In genomic region chr17:39621523-39622379, GRCh38 we compare ENCODE assay signal across 8 cellular contexts. TPM values are rescaled to one million over a fixed set of nuclear protein-coding genes. Genes with fewer than 3 reads are reported as not detected.
DNase-seq lines count a peak whose midpoint lies in the region; ATAC-seq and TF ChIP-seq lines count a peak whose summit lies in the region.

No MANE protein-coding gene starts in this region.

- H3K4me1 Mint-ChIP-seq in activated T-cell treated with anti-CD3 and anti-CD28 coated beads, Interleukin-2, amount 50 U/mL, for 24 hours (ENCODE audit: low read depth): peaks cover 39% of the 10 kb centered on the region
- peaks cover 10% of the 10 kb centered on the region for H3K4me1 Mint-ChIP-seq in nephron progenitor cell

- H3K27ac ChIP-seq in KMS-11: no peak overlapping the region
- H3K27ac ChIP-seq in Peyer's patch: peak overlapping the region in 1 of 4 donors; percentile 38
- H3K27ac ChIP-seq in esophagus squamous epithelium: peak overlapping the region in 2 of 4 donors; percentile 11 to 43

- H3K9ac ChIP-seq in KMS-11: no peak overlapping the region; the same call in 1 of the 2 replicates

- peak overlapping the region; percentile 78 for H3K4me3 Mint-ChIP-seq in activated T-cell treated with anti-CD3 and anti-CD28 coated beads, Interleukin-2, amount 50 U/mL, for 24 hours
- H3K4me3 Mint-ChIP-seq in nephron progenitor cell: no peak overlapping the region

- H3K27me3 Mint-ChIP-seq in activated T-cell treated with anti-CD3 and anti-CD28 coated beads, Interleukin-2, amount 50 U/mL, for 24 hours: peaks cover 28% of the 10 kb centered on the region
- H3K27me3 Mint-ChIP-seq in nephron progenitor cell (ENCODE audit: low read depth, poor library complexity): peaks cover 91% of the 10 kb centered on the region

- peak overlapping the region; percentile 98 for H3K27ac Mint-ChIP-seq in activated T-cell treated with anti-CD3 and anti-CD28 coated beads, Interleukin-2, amount 50 U/mL, for 24 hours
- no peak overlapping the region for H3K27ac Mint-ChIP-seq in nephron progenitor cell

- intact Hi-C loops in esophagus squamous epithelium (cut with DNase I): loop anchor here (5.0 kb wide), 1 partner anchor 136 kb away; no protein-coding TSS in a partner anchor

- ATAC-seq in GM18909 (IDR thresholded peaks at IDR 0.05; ENCODE audit: poor library complexity, unreplicated experiment): peak; percentile 61

- peak overlapping the region; percentile 62 for H2AFZ ChIP-seq in KMS-11 (ENCODE audit: low read depth)

- H3K4me3 ChIP-seq in KMS-11 (IDR thresholded peaks at IDR 0.05; ENCODE audit: insufficient read depth, low read depth, low read length): no peak overlapping the region
- peak overlapping the region in 1 of 4 donors; percentile 36 for H3K4me3 ChIP-seq in Peyer's patch
- peak overlapping the region in 1 of 4 donors; percentile 19 for H3K4me3 ChIP-seq in esophagus squamous epithelium

- H3K79me2 ChIP-seq in KMS-11 (ENCODE audit: insufficient read depth, low read depth): no peaks in the 10 kb centered on the region

- TF ChIP-seq POLR2A in Peyer's patch (IDR thresholded peaks at IDR 0.05): no peak
- no peak for TF ChIP-seq POLR2A in esophagus squamous epithelium (IDR thresholded peaks at IDR 0.05)

- peak overlapping the region; percentile 67 for H3K4me2 ChIP-seq in KMS-11

- 9% methylated on average over 11 to 15 of the region's 26 CpGs for WGBS in esophagus squamous epithelium, 2 donors

- H3K9me3 ChIP-seq in Peyer's patch: no peaks in the 10 kb centered on the region
- no peaks in the 10 kb centered on the region for H3K9me3 ChIP-seq in esophagus squamous epithelium

- peaks cover 45% of the 10 kb centered on the region for H3K4me1 ChIP-seq in KMS-11 (ENCODE audit: low read depth, poor library complexity, severe bottlenecking)
- H3K4me1 ChIP-seq in Peyer's patch: peaks cover 3 to 26% (median 11%) of the 10 kb centered on the region in 4 donors
- H3K4me1 ChIP-seq in esophagus squamous epithelium: peaks cover 37 to 67% (median 46%) of the 10 kb centered on the region in 3 donors

- no peaks in the 10 kb centered on the region for H3K36me3 Mint-ChIP-seq in activated T-cell treated with anti-CD3 and anti-CD28 coated beads, Interleukin-2, amount 50 U/mL, for 24 hours (ENCODE audit: low read depth)
- no peaks in the 10 kb centered on the region for H3K36me3 Mint-ChIP-seq in nephron progenitor cell (ENCODE audit: low read depth)

- no peaks in the 10 kb centered on the region for H3K9me3 Mint-ChIP-seq in activated T-cell treated with anti-CD3 and anti-CD28 coated beads, Interleukin-2, amount 50 U/mL, for 24 hours
- H3K9me3 Mint-ChIP-seq in nephron progenitor cell: no peaks in the 10 kb centered on the region

- DNase-seq in AG09319 (ENCODE audit: extremely low read depth, low read depth): peak; percentile 44
- peak; percentile 88 to 94 (median 92) for DNase-seq in Peyer's patch
- peak; percentile 98 for DNase-seq in activated T-cell treated with anti-CD3 and anti-CD28 coated beads, Interleukin-2, amount 50 U/mL, for 24 hours
- DNase-seq in esophagus squamous epithelium (lab: John Stamatoyannopoulos, UW): peak; percentile 55
- DNase-seq in nephron progenitor cell: peak; percentile 90
- peak; percentile 68 to 94 (median 82) for DNase-seq in stimulated activated naive CD4-positive, alpha-beta T cell (lab: John Stamatoyannopoulos, UW)

- H3K36me3 ChIP-seq in KMS-11 (ENCODE audit: insufficient read depth): no peaks in the 10 kb centered on the region
- H3K36me3 ChIP-seq in Peyer's patch: no peaks in the 10 kb centered on the region
- H3K36me3 ChIP-seq in esophagus squamous epithelium: no peaks in the 10 kb centered on the region

- H3K27me3 ChIP-seq in KMS-11 (ENCODE audit: insufficient read depth, low read depth): no peaks in the 10 kb centered on the region
- no peaks in the 10 kb centered on the region for H3K27me3 ChIP-seq in Peyer's patch
- H3K27me3 ChIP-seq in esophagus squamous epithelium: peaks cover 0 to 59% (median 2%) of the 10 kb centered on the region in 4 donors

- H4K20me1 ChIP-seq in KMS-11 (ENCODE audit: insufficient read depth): no peaks in the 10 kb centered on the region

- TF ChIP-seq CTCF in AG09319 (IDR thresholded peaks at IDR 0.05; ENCODE audit: low read depth, low read length) (no peak; the same call in none of the 2 replicates), KMS-11 (conservative IDR thresholded peaks at IDR 0.05; ENCODE audit: low read depth, low read length) (peak; percentile 100), Peyer's patch (IDR thresholded peaks at IDR 0.05) (peak; percentile 98 to 100 (median 100)), esophagus squamous epithelium (IDR thresholded peaks at IDR 0.05) (peak; percentile 99 to 100 (median 100)), nephron progenitor cell (IDR thresholded peaks at IDR 0.05) (peak; percentile 100)

RNA-seq across cellular contexts. Expression of gene PPP1R1B, which starts 5.0 kb away (rescaled TPM):
- total RNA-seq in Peyer's patch (100 to 1,000 TPM in 3 of 4 donors, 10 to 100 TPM in 1; 71.8 to 161 (median 125) TPM), esophagus squamous epithelium (1 to 10 TPM in 2 of 4 donors, under 1 TPM in 2; 0.23 to 4.8 (median 2.4) TPM)

RNA-seq across cellular contexts. Expression of gene NEUROD2, which starts 14.0 kb away (rescaled TPM):
- total RNA-seq in Peyer's patch (not detected), esophagus squamous epithelium (not detected)

RNA-seq across cellular contexts. Expression of gene STARD3, which starts 15.2 kb away (rescaled TPM):
- 100 to 1,000 TPM; 102 to 212 (median 145) TPM for total RNA-seq in Peyer's patch
- total RNA-seq in esophagus squamous epithelium: 10 to 100 TPM; 27.3 to 46.7 (median 33.4) TPM

RNA-seq across cellular contexts. Expression of gene TCAP, which starts 43.4 kb away (rescaled TPM):
- 1 to 10 TPM in 2 of 4 donors, under 1 TPM in 1, not detected in 1; 0.53 to 1.9 (median 1.1) TPM for total RNA-seq in Peyer's patch
- total RNA-seq in esophagus squamous epithelium: under 1 TPM; 0.11 to 0.57 (median 0.29) TPM

RNA-seq across cellular contexts. Expression of gene PNMT, which starts 46.5 kb away (rescaled TPM):
- 10 to 100 TPM in 1 of 4 donors, 1 to 10 TPM in 3; 1.4 to 28.1 (median 1.8) TPM for total RNA-seq in Peyer's patch
- 1 to 10 TPM in 2 of 4 donors, under 1 TPM in 2; 0.26 to 8.4 (median 1.3) TPM for total RNA-seq in esophagus squamous epithelium

Comparison
In these comparisons a context has a peak if more than half of its experiments do, and no peak if none do; other contexts are left out.
1. DNase-seq: peak in every context shown above with its lines; median percentile 98 in activated T-cell treated with anti-CD3 and anti-CD28 coated beads, Interleukin-2, amount 50 U/mL, for 24 hours; 92 in Peyer's patch; 90 in nephron progenitor cell; 82 in stimulated activated naive CD4-positive, alpha-beta T cell; 55 in esophagus squamous epithelium; 44 in AG09319.
2. RNA of gene PPP1R1B, which starts 5.0 kb away (total RNA-seq): 71.8 to 161 TPM in Peyer's patch; 0.23 to 4.8 TPM in esophagus squamous epithelium; every median in the first group is over 10 times any median in the second.